Comparison of ENCODE assay signal across 1 cellular context in genomic region chr2:120546077-120546864, GRCh38.
TF ChIP-seq lines count a peak whose summit lies in the region.

No MANE protein-coding gene starts in this region.

TF ChIP-seq in HepG2, 621 proteins besides CTCF, POLR2A, EP300 and RAD21 (continued from another document and continues in another):
- TF ChIP-seq ZXDC (CRISPR knock-in tag; IDR thresholded peaks at IDR 0.05), result no peak
- TF ChIP-seq NPAS2 (CRISPR knock-in tag; IDR thresholded peaks at IDR 0.05; ENCODE audit: borderline replicate concordance), result no peak
- peak; percentile 52; the same call in 1 of the 2 replicates for TF ChIP-seq ZFP36L1 (CRISPR knock-in tag; IDR thresholded peaks at IDR 0.05)
- no peak for TF ChIP-seq TCF12 (IDR thresholded peaks at IDR 0.05)
- peak; percentile 81; the same call in 1 of the 2 replicates for TF ChIP-seq TCF12 (CRISPR knock-in tag; IDR thresholded peaks at IDR 0.05)
- TF ChIP-seq ZNF484 (CRISPR knock-in tag; IDR thresholded peaks at IDR 0.05; ENCODE audit: borderline replicate concordance, low read depth), result no peak
- TF ChIP-seq ZNF160 (CRISPR knock-in tag; IDR thresholded peaks at IDR 0.05), result peak; percentile 87; the same call in 1 of the 2 replicates
- TF ChIP-seq BCL3 (CRISPR knock-in tag; IDR thresholded peaks at IDR 0.05), result peak; percentile 93
- peak; percentile 93 for TF ChIP-seq ZNF567 (CRISPR knock-in tag; IDR thresholded peaks at IDR 0.05; ENCODE audit: borderline replicate concordance)
- TF ChIP-seq MED13 (CRISPR knock-in tag; IDR thresholded peaks at IDR 0.05), result peak; percentile 81; the same call in 1 of the 2 replicates
- TF ChIP-seq REL (CRISPR knock-in tag; conservative IDR thresholded peaks at IDR 0.05), result 0 out of 2 replicates have a peak, but pooled peaks have one; percentile 66
- TF ChIP-seq ZNF251 (CRISPR knock-in tag; IDR thresholded peaks at IDR 0.05), result no peak
- TF ChIP-seq SIN3A (IDR thresholded peaks at IDR 0.05; ENCODE audit: borderline replicate concordance, low read depth, low read length), result peak; percentile 62; the same call in 1 of the 2 replicates
- TF ChIP-seq MNT (IDR thresholded peaks at IDR 0.05), result peak; percentile 77
- TF ChIP-seq ZNF430 (CRISPR knock-in tag; IDR thresholded peaks at IDR 0.05), result peak; percentile 90
- TF ChIP-seq HINFP (CRISPR knock-in tag; IDR thresholded peaks at IDR 0.05; ENCODE audit: low read depth), result 0 out of 2 replicates have a peak, but pooled peaks have one; percentile 70
- TF ChIP-seq MIXL1 (CRISPR knock-in tag; IDR thresholded peaks at IDR 0.05), result 0 out of 2 replicates have a peak, but pooled peaks have one; percentile 46
- TF ChIP-seq BHLHE40 (IDR thresholded peaks at IDR 0.05; ENCODE audit: low read length), result no peak; the same call in 1 of the 2 replicates
- TF ChIP-seq ZNF513 (CRISPR knock-in tag; conservative IDR thresholded peaks at IDR 0.05), result no peak
- TF ChIP-seq CENPBD1 (CRISPR knock-in tag; IDR thresholded peaks at IDR 0.05; ENCODE audit: borderline replicate concordance, low read depth), result no peak
- TF ChIP-seq ZNF263 (CRISPR knock-in tag; IDR thresholded peaks at IDR 0.05), result peak; percentile 71
- TF ChIP-seq ZBTB7B (CRISPR knock-in tag; IDR thresholded peaks at IDR 0.05), result peak; percentile 93
- peak; percentile 81; the same call in 1 of the 2 replicates for TF ChIP-seq TRAFD1 (CRISPR knock-in tag; IDR thresholded peaks at IDR 0.05; ENCODE audit: borderline replicate concordance)
- TF ChIP-seq ZNF766 (CRISPR knock-in tag; IDR thresholded peaks at IDR 0.05; ENCODE audit: borderline replicate concordance), result 0 out of 2 replicates have a peak, but pooled peaks have one; percentile 80
- peak; percentile 64 for TF ChIP-seq NR2F6 (IDR thresholded peaks at IDR 0.05)
- peak; percentile 78 for TF ChIP-seq NR2F6 (CRISPR knock-in tag; IDR thresholded peaks at IDR 0.05)
- TF ChIP-seq IRF9 (CRISPR knock-in tag; IDR thresholded peaks at IDR 0.05; ENCODE audit: borderline replicate concordance), result peak; percentile 95
- TF ChIP-seq ZNF883 (CRISPR knock-in tag; IDR thresholded peaks at IDR 0.05; ENCODE audit: not compliant biosample characterization), result no peak
- TF ChIP-seq TAF1 (CRISPR knock-in tag; IDR thresholded peaks at IDR 0.05), result peak; percentile 50; the same call in 1 of the 2 replicates
- TF ChIP-seq GFI1 (CRISPR knock-in tag; IDR thresholded peaks at IDR 0.05; ENCODE audit: borderline replicate concordance), result peak; percentile 81; the same call in 1 of the 2 replicates
- TF ChIP-seq NKX3-1 (CRISPR knock-in tag; IDR thresholded peaks at IDR 0.05), result peak; percentile 90
- peak; percentile 18; the same call in 1 of the 2 replicates for TF ChIP-seq ZNF646 (CRISPR knock-in tag; IDR thresholded peaks at IDR 0.05)
- no peak for TF ChIP-seq IKZF4 (CRISPR knock-in tag; IDR thresholded peaks at IDR 0.05; ENCODE audit: borderline replicate concordance, low read depth, not compliant biosample characterization)
- peak; percentile 66; the same call in 1 of the 2 replicates for TF ChIP-seq TRIM24 (CRISPR knock-in tag; IDR thresholded peaks at IDR 0.05)
- TF ChIP-seq ZFP36L2 (CRISPR knock-in tag; IDR thresholded peaks at IDR 0.05), result no peak
- TF ChIP-seq ZNF18 (CRISPR knock-in tag; IDR thresholded peaks at IDR 0.05; ENCODE audit: insufficient replicate concordance), result peak; percentile 93
